ENCODE assay signal across 7 cellular contexts in the genomic region with DNA sequence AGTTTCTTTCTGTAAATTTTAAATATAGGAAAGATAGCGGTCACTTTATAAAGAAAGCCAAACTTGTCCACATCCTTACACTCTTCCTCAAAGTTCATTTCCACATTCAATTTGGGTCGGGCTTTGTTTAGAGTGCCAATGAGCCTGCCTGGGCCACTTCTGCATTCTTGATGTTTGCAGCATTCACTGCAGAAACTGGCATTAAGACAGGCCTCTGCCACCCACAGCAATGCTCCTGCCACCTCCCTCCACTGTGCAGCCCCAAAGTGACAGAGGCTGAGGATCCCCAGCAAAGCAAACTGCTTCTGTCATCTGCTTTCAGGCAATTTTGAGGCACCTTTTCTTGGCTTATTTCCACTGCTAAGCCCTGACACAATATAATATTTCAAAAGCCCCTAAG.
DNase-seq lines count a peak whose midpoint lies in the region; ATAC-seq lines count a peak whose summit lies in the region.

No MANE protein-coding gene starts in this region.

- peak; percentile 38 for DNase-seq in activated CD8-positive, alpha-beta memory T cell treated with anti-CD3 and anti-CD28 coated beads, Interleukin-2, amount 50 U/mL, for 4 hours
- peak; percentile 34 to 37 for DNase-seq in stimulated activated CD4-positive, alpha-beta T cell treated with anti-CD3 and anti-CD28 coated beads, Interleukin-2, amount 100 ng/mL, for 24 hours
- DNase-seq in cerebellum (ENCODE audit: low spot score) = no peak

- peak; percentile 43 for ATAC-seq in GM19023 (IDR thresholded peaks at IDR 0.05; ENCODE audit: unreplicated experiment)
- ATAC-seq in HG03354 (IDR thresholded peaks at IDR 0.05; ENCODE audit: poor library complexity, severe bottlenecking, unreplicated experiment) = peak; percentile 41
- no peak for ATAC-seq in GM21526 (IDR thresholded peaks at IDR 0.05; ENCODE audit: low FRiP score, unreplicated experiment)
- no peak for ATAC-seq in HG03439 (IDR thresholded peaks at IDR 0.05; ENCODE audit: unreplicated experiment)

Comparison
In these comparisons a context has a peak if more than half of its experiments do, and no peak if none do; other contexts are left out.
1. ATAC-seq: peak in GM19023 (single experiment) and HG03354 (single experiment); none in GM21526 (single experiment) and HG03439 (single experiment).